Comparison of ENCODE assay signal across 15 cellular contexts in genomic region chr2:126864861-126865260, GRCh38. TPM values are rescaled to one million over a fixed set of nuclear protein-coding genes. Genes with fewer than 3 reads are reported as not detected.
A peak's percentile ranks its signal among the peaks of the same experiment; 100 is the strongest.
DNase-seq lines count a peak whose midpoint lies in the region; ATAC-seq, FAIRE-seq and TF ChIP-seq lines count a peak whose summit lies in the region.
"Had no signal": no experiment of that assay in that cellular context is flagged by ENCODE, and none has a peak within 500 bp of the region (broad histone marks: within the 10 kb centered on the region; RNA-seq: fewer than 3 reads in every experiment).

No MANE protein-coding gene starts in this region.

- CTCF ChIA-PET in H1 (lab: Charles Lee; ENCODE audit: partially characterized antibody) = interaction anchor here (0.6 to 2.7 kb wide), 18 partner anchors 9 to 306 kb away, joined by 3 to 17 read pairs (median 4); no protein-coding TSS in a partner anchor

- no peaks in the 10 kb centered on the region for H3K4me1 ChIP-seq in Loucy (ENCODE audit: insufficient read depth, low read length, poor library complexity, severe bottlenecking)
- H3K4me1 ChIP-seq in H1 (replicated peaks in 1 of 4; ENCODE audit: control insufficient read depth in 3 of 4, insufficient read depth in 4 of 4, low read length in 3 of 4) = no peaks in the 10 kb centered on the region; a peak in 1 of 7 replicates
- H3K4me1 ChIP-seq: left lung, tibial nerve had no signal

- H2AFZ ChIP-seq in Loucy (ENCODE audit: low read length) = no peak overlapping the region
- peak overlapping the region; percentile 95 for H2AFZ ChIP-seq in H1 (ENCODE audit: low read length)

- H3K4ac ChIP-seq in H1 (replicated peaks; ENCODE audit: insufficient read length, low read depth, low read length) = no peak overlapping the region

- TF ChIP-seq CTCF in GM06990 (IDR thresholded peaks at IDR 0.05; ENCODE audit: insufficient read depth, low read length, poor library complexity, severe bottlenecking) = peak; percentile 43
- peak; percentile 32; the same call in 1 of the 2 replicates for TF ChIP-seq CTCF in Loucy (conservative IDR thresholded peaks at IDR 0.05; ENCODE audit: low read length)
- TF ChIP-seq CTCF in H1 (IDR thresholded peaks at IDR 0.05; ENCODE audit: control extremely low read depth in 1 of 3, insufficient read depth in 1 of 3, low read depth in 1 of 3, low read length in 3 of 3) = peak; percentile 58 to 79 (median 69)

- no peaks in the 10 kb centered on the region for H4K20me1 ChIP-seq in Loucy (ENCODE audit: insufficient read depth, low read length, poor library complexity, severe bottlenecking)
- no peaks in the 10 kb centered on the region for H4K20me1 ChIP-seq in H1 (replicated peaks in 1 of 2; ENCODE audit: control insufficient read depth in 1 of 2, insufficient read depth in 2 of 2, low read length in 2 of 2)
- H4K20me1 ChIP-seq: BLaER1 had no signal

- no peak overlapping the region for H3K18ac ChIP-seq in H1 (ENCODE audit: extremely low read depth, low read length)

- in situ Hi-C loops in ACHN (cut with HindIII; ENCODE audit: low pct_ligation_motif_present, low pct_unique_long_range_greater_than_20kb, low sequenced_read_pairs) = no loop called here

- POLR2A ChIA-PET in H1 (lab: Charles Lee; ENCODE audit: partially characterized antibody) = interaction anchor here (0.5 kb wide), 1 partner anchor 170 kb away, joined by 3 read pairs; no protein-coding TSS in a partner anchor

- no peaks in the 10 kb centered on the region for H3F3A ChIP-seq in Loucy (ENCODE audit: low read depth)

- H4K8ac ChIP-seq in H1 (ENCODE audit: extremely low read depth, insufficient read depth, low read length) = no peak overlapping the region

- H3K27ac ChIP-seq in H1 (ENCODE audit: low read depth, low read length) = no peak overlapping the region
- H3K27ac ChIP-seq: BLaER1, epithelial cell of prostate, left lung, tibial nerve had no signal

- no peak for ATAC-seq in GM18861 (IDR thresholded peaks at IDR 0.05; ENCODE audit: unreplicated experiment)
- no peak for ATAC-seq in activated T-cell treated with anti-CD3 and anti-CD28 coated beads, Interleukin-2, amount 50 U/mL, for 4 hours
- ATAC-seq: left lung; naive thymus-derived CD8-positive, alpha-beta T cell; SK-N-SH treated with all-trans-retinoic acid at 6 μM for 48 hours had no signal

- H2BK12ac ChIP-seq in H1 (ENCODE audit: low read depth, low read length) = no peak overlapping the region

- no peak for FAIRE-seq in H1 (lab: Jason Lieb, UNC)

- H3K9me3 Mint-ChIP-seq in activated T-cell treated with anti-CD3 and anti-CD28 coated beads, Interleukin-2, amount 50 U/mL, for 4 hours = no peaks in the 10 kb centered on the region

- H3K9ac ChIP-seq in Loucy (ENCODE audit: low read depth, low read length, poor library complexity, severe bottlenecking) (no peak overlapping the region), H1 (replicated peaks in 1 of 4; ENCODE audit: extremely low read depth in 1 of 4, low read depth in 3 of 4, low read length in 3 of 4) (no peak overlapping the region)
- H3K9ac ChIP-seq: BLaER1 had no signal

- no peak overlapping the region for H3K4me3 Mint-ChIP-seq in activated T-cell treated with anti-CD3 and anti-CD28 coated beads, Interleukin-2, amount 50 U/mL, for 4 hours
- H3K4me3 Mint-ChIP-seq: naive thymus-derived CD8-positive, alpha-beta T cell had no signal

- H3K9me2 ChIP-seq in Loucy (replicated peaks; ENCODE audit: low read depth, low read length) = no peaks in the 10 kb centered on the region

- no peak for TF ChIP-seq EP300 in H1 (IDR thresholded peaks at IDR 0.05; ENCODE audit: borderline replicate concordance in 1 of 2, low read depth in 2 of 2, low read length in 2 of 2)

- H3K4me3 ChIP-seq in GM06990 (replicated peaks; ENCODE audit: low read depth, low read length) (no peak overlapping the region), Loucy (ENCODE audit: low read length, poor library complexity, severe bottlenecking) (no peak overlapping the region), H1 (ENCODE audit: extremely low read depth in 1 of 4, insufficient read depth in 2 of 4, low read depth in 3 of 4, low read length in 4 of 4) (no peak overlapping the region)
- H3K4me3 ChIP-seq: BLaER1, left lung, tibial nerve had no signal

- H3K36me3 Mint-ChIP-seq in activated T-cell treated with anti-CD3 and anti-CD28 coated beads, Interleukin-2, amount 50 U/mL, for 4 hours (ENCODE audit: insufficient read depth) = no peaks in the 10 kb centered on the region

- peak; percentile 46 to 66 for TF ChIP-seq RAD21 in H1 (IDR thresholded peaks at IDR 0.05 in 1 of 2, conservative IDR thresholded peaks at IDR 0.05 in 1 of 2; ENCODE audit: low read depth in 2 of 2, low read length in 2 of 2)

- no peak overlapping the region for H2BK120ac ChIP-seq in H1 (replicated peaks; ENCODE audit: low read depth, low read length)

- H3K36me3 ChIP-seq in GM06990 (ENCODE audit: control insufficient read depth, insufficient read depth, low read length) (no peaks in the 10 kb centered on the region), Loucy (ENCODE audit: insufficient read depth, low read length) (no peaks in the 10 kb centered on the region), H1 (ENCODE audit: control insufficient read depth in 2 of 4, insufficient read depth in 4 of 4, low read length in 3 of 4) (no peaks in the 10 kb centered on the region)
- H3K36me3 ChIP-seq: BLaER1, left lung, tibial nerve had no signal

- H4K5ac ChIP-seq in H1 (ENCODE audit: insufficient read length, low read depth, low read length) = no peak overlapping the region

- no peak overlapping the region for H2BK15ac ChIP-seq in H1 (ENCODE audit: low read length)

- H4K91ac ChIP-seq in H1 (replicated peaks; ENCODE audit: insufficient read length, low read length) = no peak overlapping the region

- 74% methylated on average over 3 of the region's 3 CpGs; no CpG with 5 or more reads in 1 of the 2 experiments for WGBS in H1 (ENCODE audit: extremely low coverage in 1 of 2, insufficient coverage in 1 of 2, insufficient read length in 1 of 2, insufficient replicate concordance in 2 of 2, low coverage in 1 of 2, low lambda C conversion rate in 2 of 2, missing lambda C conversion rate in 1 of 2), 2 experiments

- no peak overlapping the region for H3K56ac ChIP-seq in H1 (replicated peaks; ENCODE audit: insufficient read length, low read depth, low read length)

- peak; percentile 19 for DNase-seq in ACHN
- DNase-seq in GM06990 (ENCODE audit: extremely low read depth, insufficient read length) = no peak
- DNase-seq in H1 (ENCODE audit: low read depth in 1 of 2, low spot score in 2 of 2) = peak in 1 of 2 experiments; percentile 76
- no peak for DNase-seq in NCI-H69 (lab: John Stamatoyannopoulos, UW)
- DNase-seq in COLO829 (ENCODE audit: low spot score) = no peak
- DNase-seq in activated T-cell treated with anti-CD3 and anti-CD28 coated beads, Interleukin-2, amount 50 U/mL, for 4 hours = no peak
- DNase-seq: central memory CD4-positive, alpha-beta T cell; left lung; naive thymus-derived CD8-positive, alpha-beta T cell had no signal

- no peak overlapping the region for H3K14ac ChIP-seq in H1 (ENCODE audit: insufficient read length)

- H3K9me3 ChIP-seq in Loucy (ENCODE audit: insufficient read depth, low read depth, low read length) (peaks cover 4% of the 10 kb centered on the region; the same call in 1 of the 2 replicates), H1 (ENCODE audit: insufficient read depth in 2 of 2, low read depth in 1 of 2, low read length in 1 of 2) (0 out of 4 replicates have a peak, but pooled peaks cover 0 to 3% of the 10 kb centered on the region in 2 experiments)
- H3K9me3 ChIP-seq: left lung had no signal

- peaks cover 14% of the 10 kb centered on the region for H3K27me3 Mint-ChIP-seq in activated T-cell treated with anti-CD3 and anti-CD28 coated beads, Interleukin-2, amount 50 U/mL, for 4 hours (ENCODE audit: low read depth)

- H3K23me2 ChIP-seq in H1 (ENCODE audit: low read depth, low read length) = no peaks in the 10 kb centered on the region

- no peaks in the 10 kb centered on the region for H3K79me1 ChIP-seq in H1 (ENCODE audit: low read depth, low read length)

- H3K27me3 ChIP-seq in GM06990 (replicated peaks; ENCODE audit: control insufficient read depth, insufficient read depth, low read length) = no peaks in the 10 kb centered on the region
- H3K27me3 ChIP-seq in Loucy (ENCODE audit: insufficient read depth, low read length, poor library complexity, severe bottlenecking) = no peaks in the 10 kb centered on the region
- H3K27me3 ChIP-seq in H1 (replicated peaks in 1 of 4; ENCODE audit: control insufficient read depth in 3 of 4, extremely low read depth in 1 of 4, insufficient read depth in 3 of 4, low read length in 3 of 4) = no peaks in the 10 kb centered on the region
- H3K27me3 ChIP-seq: BLaER1, left lung, tibial nerve had no signal

- H3K23ac ChIP-seq in H1 (ENCODE audit: insufficient read length) = no peak overlapping the region

- H3K79me2 ChIP-seq in Loucy (ENCODE audit: insufficient read depth, low read length) = no peaks in the 10 kb centered on the region
- H3K79me2 ChIP-seq in H1 (ENCODE audit: control insufficient read depth in 1 of 2, insufficient read depth in 2 of 2, low read length in 2 of 2) = no peaks in the 10 kb centered on the region

- no peaks in the 10 kb centered on the region for H3K4me1 Mint-ChIP-seq in activated T-cell treated with anti-CD3 and anti-CD28 coated beads, Interleukin-2, amount 50 U/mL, for 4 hours (ENCODE audit: low read depth)

- H3K4me2 ChIP-seq in Loucy (ENCODE audit: low read depth, low read length, poor library complexity, severe bottlenecking) (no peak overlapping the region), H1 (ENCODE audit: insufficient read depth in 1 of 2, low read depth in 2 of 2, low read length in 2 of 2) (no peak overlapping the region)

- no peak for TF ChIP-seq POLR2A in H1 (IDR thresholded peaks at IDR 0.05; ENCODE audit: control extremely low read depth in 1 of 2, low read depth in 2 of 2, low read length in 2 of 2)

- H2AK5ac ChIP-seq in H1 (ENCODE audit: low read depth, low read length) = no peak overlapping the region

- no peak overlapping the region for H2BK20ac ChIP-seq in H1 (ENCODE audit: low read length)

- H2BK5ac ChIP-seq in H1 (ENCODE audit: low read depth, low read length) = no peak overlapping the region

TF ChIP-seq in H1, 55 proteins besides CTCF, POLR2A, EP300 and RAD21 (continues in another document):
- TF ChIP-seq SP2 (IDR thresholded peaks at IDR 0.05; ENCODE audit: low read length) = peak; percentile 26; the same call in 1 of the 2 replicates

RNA-seq across cellular contexts. Expression of gene TEX51, which starts 33.8 kb away (rescaled TPM):
- total RNA-seq in H1 (2021; fragmentation: NEBNext Ultra II Directional; extraction: Animal tissue kit (Norgen Biotek cat#: 25700)) = not detected in 2 replicates
- polyA plus RNA-seq in H1 (2011; rRNA removed) = not detected in 2 replicates
- polyA plus RNA-seq in H1 (2011; cell fraction: cytosol; rRNA removed) = not detected
- not detected for polyA plus RNA-seq in H1 (2011; cell fraction: nucleus; rRNA removed)
- polyA plus RNA-seq in H1 (2012, experiment 1 of 2) = not detected in 4 replicates
- not detected for polyA plus RNA-seq in H1 (2012, experiment 2 of 2)
- not detected for polyA plus RNA-seq in H1 (2013, experiment 1 of 2)
- polyA plus RNA-seq in H1 (2013, experiment 2 of 2) = not detected
- not detected in 2 replicates for polyA minus RNA-seq in H1 (2011; rRNA and poly(A)+ RNA removed)
- polyA minus RNA-seq in H1 (2011; cell fraction: cytosol; rRNA and poly(A)+ RNA removed) = not detected
- polyA minus RNA-seq in H1 (2011; cell fraction: nucleus; rRNA and poly(A)+ RNA removed) = not detected
- not detected for total RNA-seq in activated T-cell treated with anti-CD3 and anti-CD28 coated beads, Interleukin-2, amount 50 U/mL, for 4 hours
- total RNA-seq: left lung; naive thymus-derived CD8-positive, alpha-beta T cell; tibial nerve had no signal
- polyA plus RNA-seq: naive thymus-derived CD8-positive, alpha-beta T cell had no signal
